1 cellular context compared by ENCODE assay signal in the genomic region with DNA sequence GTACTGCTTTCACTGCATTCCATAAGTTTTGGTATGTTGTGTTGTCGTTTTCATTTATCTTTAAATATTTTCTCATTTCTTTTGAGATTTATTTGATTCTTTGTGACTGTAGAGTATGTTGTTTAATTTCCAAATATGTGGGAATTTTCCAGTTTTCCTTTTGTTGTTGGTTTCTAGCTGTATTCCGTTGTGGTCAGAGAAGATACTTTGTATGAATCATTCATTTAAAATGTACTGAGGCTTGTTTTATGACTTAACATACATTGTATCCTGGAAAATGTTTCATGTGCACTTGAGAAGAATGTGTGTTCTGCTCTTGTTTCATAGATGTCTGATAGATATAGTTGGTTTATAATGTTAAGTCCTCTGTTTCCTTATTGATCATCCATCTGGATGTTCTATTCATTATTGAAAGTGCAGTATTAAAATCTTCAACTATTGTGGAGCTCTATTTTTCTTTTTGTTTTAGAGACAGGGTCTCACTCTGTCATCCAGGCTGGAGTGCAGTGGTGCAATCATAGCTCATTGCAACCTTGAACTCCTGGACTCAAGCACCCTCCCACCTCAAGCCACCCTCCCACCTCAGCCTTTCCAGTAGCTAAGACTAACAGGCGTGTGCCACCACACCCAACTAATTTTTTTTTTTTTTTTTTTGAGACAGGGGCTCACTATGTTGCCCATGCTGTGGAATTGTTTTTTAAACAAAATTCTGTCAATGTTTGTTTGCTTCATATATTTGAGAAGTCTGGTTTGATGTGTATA.
TF ChIP-seq lines count a peak whose summit lies in the region.

No MANE protein-coding gene starts in this region.

TF ChIP-seq in K562, 482 proteins besides CTCF, POLR2A, EP300 and RAD21 (continued from another document):
- no peak for TF ChIP-seq ETS2 (tag; IDR thresholded peaks at IDR 0.05; ENCODE audit: borderline replicate concordance, poor library complexity, severe bottlenecking)
- TF ChIP-seq RBM39 (optimal IDR thresholded peaks at IDR 0.05; ENCODE audit: low read depth, low read length): no peak
- TF ChIP-seq LCOR (CRISPR knock-in tag; IDR thresholded peaks at IDR 0.05): no peak
- TF ChIP-seq TEAD4 (IDR thresholded peaks at IDR 0.05; ENCODE audit: low read length): no peak
- TF ChIP-seq TEAD4 (CRISPR knock-in tag; IDR thresholded peaks at IDR 0.05; ENCODE audit: borderline replicate concordance): no peak
- TF ChIP-seq, protein P1, sequence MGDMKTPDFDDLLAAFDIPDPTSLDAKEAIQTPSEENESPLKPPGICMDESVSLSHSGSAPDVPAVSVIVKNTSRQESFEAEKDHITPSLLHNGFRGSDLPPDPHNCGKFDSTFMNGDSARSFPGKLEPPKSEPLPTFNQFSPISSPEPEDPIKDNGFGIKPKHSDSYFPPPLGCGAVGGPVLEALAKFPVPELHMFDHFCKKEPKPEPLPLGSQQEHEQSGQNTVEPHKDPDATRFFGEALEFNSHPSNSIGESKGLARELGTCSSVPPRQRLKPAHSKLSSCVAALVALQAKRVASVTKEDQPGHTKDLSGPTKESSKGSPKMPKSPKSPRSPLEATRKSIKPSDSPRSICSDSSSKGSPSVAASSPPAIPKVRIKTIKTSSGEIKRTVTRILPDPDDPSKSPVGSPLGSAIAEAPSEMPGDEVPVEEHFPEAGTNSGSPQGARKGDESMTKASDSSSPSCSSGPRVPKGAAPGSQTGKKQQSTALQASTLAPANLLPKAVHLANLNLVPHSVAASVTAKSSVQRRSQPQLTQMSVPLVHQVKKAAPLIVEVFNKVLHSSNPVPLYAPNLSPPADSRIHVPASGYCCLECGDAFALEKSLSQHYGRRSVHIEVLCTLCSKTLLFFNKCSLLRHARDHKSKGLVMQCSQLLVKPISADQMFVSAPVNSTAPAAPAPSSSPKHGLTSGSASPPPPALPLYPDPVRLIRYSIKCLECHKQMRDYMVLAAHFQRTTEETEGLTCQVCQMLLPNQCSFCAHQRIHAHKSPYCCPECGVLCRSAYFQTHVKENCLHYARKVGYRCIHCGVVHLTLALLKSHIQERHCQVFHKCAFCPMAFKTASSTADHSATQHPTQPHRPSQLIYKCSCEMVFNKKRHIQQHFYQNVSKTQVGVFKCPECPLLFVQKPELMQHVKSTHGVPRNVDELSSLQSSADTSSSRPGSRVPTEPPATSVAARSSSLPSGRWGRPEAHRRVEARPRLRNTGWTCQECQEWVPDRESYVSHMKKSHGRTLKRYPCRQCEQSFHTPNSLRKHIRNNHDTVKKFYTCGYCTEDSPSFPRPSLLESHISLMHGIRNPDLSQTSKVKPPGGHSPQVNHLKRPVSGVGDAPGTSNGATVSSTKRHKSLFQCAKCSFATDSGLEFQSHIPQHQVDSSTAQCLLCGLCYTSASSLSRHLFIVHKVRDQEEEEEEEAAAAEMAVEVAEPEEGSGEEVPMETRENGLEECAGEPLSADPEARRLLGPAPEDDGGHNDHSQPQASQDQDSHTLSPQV (IDR thresholded peaks at IDR 0.05): no peak
- TF ChIP-seq ZNF134 (CRISPR knock-in tag; conservative IDR thresholded peaks at IDR 0.05): no peak
- TF ChIP-seq, protein P2, sequence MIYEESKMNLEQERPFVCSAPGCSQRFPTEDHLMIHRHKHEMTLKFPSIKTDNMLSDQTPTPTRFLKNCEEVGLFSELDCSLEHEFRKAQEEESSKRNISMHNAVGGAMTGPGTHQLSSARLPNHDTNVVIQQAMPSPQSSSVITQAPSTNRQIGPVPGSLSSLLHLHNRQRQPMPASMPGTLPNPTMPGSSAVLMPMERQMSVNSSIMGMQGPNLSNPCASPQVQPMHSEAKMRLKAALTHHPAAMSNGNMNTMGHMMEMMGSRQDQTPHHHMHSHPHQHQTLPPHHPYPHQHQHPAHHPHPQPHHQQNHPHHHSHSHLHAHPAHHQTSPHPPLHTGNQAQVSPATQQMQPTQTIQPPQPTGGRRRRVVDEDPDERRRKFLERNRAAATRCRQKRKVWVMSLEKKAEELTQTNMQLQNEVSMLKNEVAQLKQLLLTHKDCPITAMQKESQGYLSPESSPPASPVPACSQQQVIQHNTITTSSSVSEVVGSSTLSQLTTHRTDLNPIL (CRISPR knock-in tag; IDR thresholded peaks at IDR 0.05): no peak
- no peak for TF ChIP-seq CBFA2T3 (IDR thresholded peaks at IDR 0.05)
- TF ChIP-seq SMARCA4 (IDR thresholded peaks at IDR 0.05): no peak
- TF ChIP-seq, protein P3, sequence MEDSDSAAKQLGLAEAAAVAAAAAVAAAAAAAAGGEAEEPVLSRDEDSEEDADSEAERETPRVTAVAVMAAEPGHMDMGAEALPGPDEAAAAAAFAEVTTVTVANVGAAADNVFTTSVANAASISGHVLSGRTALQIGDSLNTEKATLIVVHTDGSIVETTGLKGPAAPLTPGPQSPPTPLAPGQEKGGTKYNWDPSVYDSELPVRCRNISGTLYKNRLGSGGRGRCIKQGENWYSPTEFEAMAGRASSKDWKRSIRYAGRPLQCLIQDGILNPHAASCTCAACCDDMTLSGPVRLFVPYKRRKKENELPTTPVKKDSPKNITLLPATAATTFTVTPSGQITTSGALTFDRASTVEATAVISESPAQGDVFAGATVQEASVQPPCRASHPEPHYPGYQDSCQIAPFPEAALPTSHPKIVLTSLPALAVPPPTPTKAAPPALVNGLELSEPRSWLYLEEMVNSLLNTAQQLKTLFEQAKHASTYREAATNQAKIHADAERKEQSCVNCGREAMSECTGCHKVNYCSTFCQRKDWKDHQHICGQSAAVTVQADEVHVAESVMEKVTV (CRISPR knock-in tag; IDR thresholded peaks at IDR 0.05): no peak
- TF ChIP-seq KDM4B (IDR thresholded peaks at IDR 0.05; ENCODE audit: borderline replicate concordance in 2 of 2, low read depth in 1 of 2): no peak
- TF ChIP-seq HLTF (IDR thresholded peaks at IDR 0.05): no peak
- TF ChIP-seq, protein P4, sequence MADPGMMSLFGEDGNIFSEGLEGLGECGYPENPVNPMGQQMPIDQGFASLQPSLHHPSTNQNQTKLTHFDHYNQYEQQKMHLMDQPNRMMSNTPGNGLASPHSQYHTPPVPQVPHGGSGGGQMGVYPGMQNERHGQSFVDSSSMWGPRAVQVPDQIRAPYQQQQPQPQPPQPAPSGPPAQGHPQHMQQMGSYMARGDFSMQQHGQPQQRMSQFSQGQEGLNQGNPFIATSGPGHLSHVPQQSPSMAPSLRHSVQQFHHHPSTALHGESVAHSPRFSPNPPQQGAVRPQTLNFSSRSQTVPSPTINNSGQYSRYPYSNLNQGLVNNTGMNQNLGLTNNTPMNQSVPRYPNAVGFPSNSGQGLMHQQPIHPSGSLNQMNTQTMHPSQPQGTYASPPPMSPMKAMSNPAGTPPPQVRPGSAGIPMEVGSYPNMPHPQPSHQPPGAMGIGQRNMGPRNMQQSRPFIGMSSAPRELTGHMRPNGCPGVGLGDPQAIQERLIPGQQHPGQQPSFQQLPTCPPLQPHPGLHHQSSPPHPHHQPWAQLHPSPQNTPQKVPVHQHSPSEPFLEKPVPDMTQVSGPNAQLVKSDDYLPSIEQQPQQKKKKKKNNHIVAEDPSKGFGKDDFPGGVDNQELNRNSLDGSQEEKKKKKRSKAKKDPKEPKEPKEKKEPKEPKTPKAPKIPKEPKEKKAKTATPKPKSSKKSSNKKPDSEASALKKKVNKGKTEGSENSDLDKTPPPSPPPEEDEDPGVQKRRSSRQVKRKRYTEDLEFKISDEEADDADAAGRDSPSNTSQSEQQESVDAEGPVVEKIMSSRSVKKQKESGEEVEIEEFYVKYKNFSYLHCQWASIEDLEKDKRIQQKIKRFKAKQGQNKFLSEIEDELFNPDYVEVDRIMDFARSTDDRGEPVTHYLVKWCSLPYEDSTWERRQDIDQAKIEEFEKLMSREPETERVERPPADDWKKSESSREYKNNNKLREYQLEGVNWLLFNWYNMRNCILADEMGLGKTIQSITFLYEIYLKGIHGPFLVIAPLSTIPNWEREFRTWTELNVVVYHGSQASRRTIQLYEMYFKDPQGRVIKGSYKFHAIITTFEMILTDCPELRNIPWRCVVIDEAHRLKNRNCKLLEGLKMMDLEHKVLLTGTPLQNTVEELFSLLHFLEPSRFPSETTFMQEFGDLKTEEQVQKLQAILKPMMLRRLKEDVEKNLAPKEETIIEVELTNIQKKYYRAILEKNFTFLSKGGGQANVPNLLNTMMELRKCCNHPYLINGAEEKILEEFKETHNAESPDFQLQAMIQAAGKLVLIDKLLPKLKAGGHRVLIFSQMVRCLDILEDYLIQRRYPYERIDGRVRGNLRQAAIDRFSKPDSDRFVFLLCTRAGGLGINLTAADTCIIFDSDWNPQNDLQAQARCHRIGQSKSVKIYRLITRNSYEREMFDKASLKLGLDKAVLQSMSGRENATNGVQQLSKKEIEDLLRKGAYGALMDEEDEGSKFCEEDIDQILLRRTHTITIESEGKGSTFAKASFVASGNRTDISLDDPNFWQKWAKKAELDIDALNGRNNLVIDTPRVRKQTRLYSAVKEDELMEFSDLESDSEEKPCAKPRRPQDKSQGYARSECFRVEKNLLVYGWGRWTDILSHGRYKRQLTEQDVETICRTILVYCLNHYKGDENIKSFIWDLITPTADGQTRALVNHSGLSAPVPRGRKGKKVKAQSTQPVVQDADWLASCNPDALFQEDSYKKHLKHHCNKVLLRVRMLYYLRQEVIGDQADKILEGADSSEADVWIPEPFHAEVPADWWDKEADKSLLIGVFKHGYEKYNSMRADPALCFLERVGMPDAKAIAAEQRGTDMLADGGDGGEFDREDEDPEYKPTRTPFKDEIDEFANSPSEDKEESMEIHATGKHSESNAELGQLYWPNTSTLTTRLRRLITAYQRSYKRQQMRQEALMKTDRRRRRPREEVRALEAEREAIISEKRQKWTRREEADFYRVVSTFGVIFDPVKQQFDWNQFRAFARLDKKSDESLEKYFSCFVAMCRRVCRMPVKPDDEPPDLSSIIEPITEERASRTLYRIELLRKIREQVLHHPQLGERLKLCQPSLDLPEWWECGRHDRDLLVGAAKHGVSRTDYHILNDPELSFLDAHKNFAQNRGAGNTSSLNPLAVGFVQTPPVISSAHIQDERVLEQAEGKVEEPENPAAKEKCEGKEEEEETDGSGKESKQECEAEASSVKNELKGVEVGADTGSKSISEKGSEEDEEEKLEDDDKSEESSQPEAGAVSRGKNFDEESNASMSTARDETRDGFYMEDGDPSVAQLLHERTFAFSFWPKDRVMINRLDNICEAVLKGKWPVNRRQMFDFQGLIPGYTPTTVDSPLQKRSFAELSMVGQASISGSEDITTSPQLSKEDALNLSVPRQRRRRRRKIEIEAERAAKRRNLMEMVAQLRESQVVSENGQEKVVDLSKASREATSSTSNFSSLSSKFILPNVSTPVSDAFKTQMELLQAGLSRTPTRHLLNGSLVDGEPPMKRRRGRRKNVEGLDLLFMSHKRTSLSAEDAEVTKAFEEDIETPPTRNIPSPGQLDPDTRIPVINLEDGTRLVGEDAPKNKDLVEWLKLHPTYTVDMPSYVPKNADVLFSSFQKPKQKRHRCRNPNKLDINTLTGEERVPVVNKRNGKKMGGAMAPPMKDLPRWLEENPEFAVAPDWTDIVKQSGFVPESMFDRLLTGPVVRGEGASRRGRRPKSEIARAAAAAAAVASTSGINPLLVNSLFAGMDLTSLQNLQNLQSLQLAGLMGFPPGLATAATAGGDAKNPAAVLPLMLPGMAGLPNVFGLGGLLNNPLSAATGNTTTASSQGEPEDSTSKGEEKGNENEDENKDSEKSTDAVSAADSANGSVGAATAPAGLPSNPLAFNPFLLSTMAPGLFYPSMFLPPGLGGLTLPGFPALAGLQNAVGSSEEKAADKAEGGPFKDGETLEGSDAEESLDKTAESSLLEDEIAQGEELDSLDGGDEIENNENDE (IDR thresholded peaks at IDR 0.05; ENCODE audit: low read depth, low read length): no peak
- no peak for TF ChIP-seq ZC3H11A (IDR thresholded peaks at IDR 0.05; ENCODE audit: low read depth, low read length)
- no peak for TF ChIP-seq SNRNP70 (optimal IDR thresholded peaks at IDR 0.05; ENCODE audit: low read depth, low read length)
- no peak for TF ChIP-seq RFX5 (IDR thresholded peaks at IDR 0.05; ENCODE audit: low read depth, low read length)
